Comparison of ENCODE assay signal across 13 cellular contexts in genomic region chr1:225460021-225460736, GRCh38. TPM values are rescaled to one million over a fixed set of nuclear protein-coding genes. Genes with fewer than 3 reads are reported as not detected.
A peak's percentile ranks its signal among the peaks of the same experiment; 100 is the strongest.
DNase-seq lines count a peak whose midpoint lies in the region; ATAC-seq, FAIRE-seq and TF ChIP-seq lines count a peak whose summit lies in the region.
"Had no signal": no experiment of that assay in that cellular context is flagged by ENCODE, and none has a peak within 500 bp of the region (broad histone marks: within the 10 kb centered on the region; RNA-seq: fewer than 3 reads in every experiment).

No MANE protein-coding gene starts in this region.

- intact Hi-C loops in kidney (cut with DNase I) = no loop called here

- no peaks in the 10 kb centered on the region for H3K36me3 ChIP-seq in kidney (ENCODE audit: control insufficient read depth in 1 of 2, insufficient read depth in 2 of 2, low read length in 2 of 2)
- H3K36me3 ChIP-seq in thymus (ENCODE audit: control insufficient read depth, insufficient read depth) = no peaks in the 10 kb centered on the region
- H3K36me3 ChIP-seq: thoracic aorta had no signal

- no peak overlapping the region for H3K4me3 ChIP-seq in kidney (ENCODE audit: low read length in 2 of 2)
- H3K4me3 ChIP-seq in thymus (ENCODE audit: low read length) = no peak overlapping the region
- H3K4me3 ChIP-seq: thoracic aorta had no signal

- no peaks in the 10 kb centered on the region for H3K9me3 Mint-ChIP-seq in activated T-cell treated with anti-CD3 and anti-CD28 coated beads, Interleukin-2, amount 50 U/mL, for 72 hours
- no peaks in the 10 kb centered on the region for H3K9me3 Mint-ChIP-seq in activated CD8-positive, alpha-beta T cell treated with anti-CD3 and anti-CD28 coated beads, Interleukin-2, amount 10 ng/mL, durations not matched to agents 7 days and 5 days (ENCODE audit: insufficient read depth)

- WGBS in thymus = 58% methylated on average over 18 of the region's 18 CpGs

- ATAC-seq in activated T-cell treated with anti-CD3 and anti-CD28 coated beads, Interleukin-2, amount 50 U/mL, for 72 hours (replicated peaks in 1 of 2) = peak; percentile 44
- ATAC-seq in activated CD8-positive, alpha-beta T cell treated with anti-CD3 and anti-CD28 coated beads, Interleukin-2, amount 10 ng/mL, durations not matched to agents 7 days and 5 days = peak; percentile 34
- ATAC-seq in HG03457 (IDR thresholded peaks at IDR 0.05; ENCODE audit: unreplicated experiment) (no peak), GM19397 (IDR thresholded peaks at IDR 0.05; ENCODE audit: unreplicated experiment) (no peak)

- no peak for TF ChIP-seq CTCF in kidney (IDR thresholded peaks at IDR 0.05; ENCODE audit: borderline replicate concordance, extremely low read depth, insufficient read depth)

- H3K27ac ChIP-seq in kidney (ENCODE audit: low read depth in 2 of 2, low read length in 2 of 2) = no peak overlapping the region
- H3K27ac ChIP-seq in thymus (ENCODE audit: low read depth) = peak overlapping the region; percentile 22
- H3K27ac ChIP-seq: thoracic aorta had no signal

- peaks cover 52% of the 10 kb centered on the region for H3K4me1 Mint-ChIP-seq in activated T-cell treated with anti-CD3 and anti-CD28 coated beads, Interleukin-2, amount 50 U/mL, for 72 hours (ENCODE audit: low read depth)
- peaks cover 52% of the 10 kb centered on the region for H3K4me1 Mint-ChIP-seq in activated CD8-positive, alpha-beta T cell treated with anti-CD3 and anti-CD28 coated beads, Interleukin-2, amount 10 ng/mL, durations not matched to agents 7 days and 5 days (ENCODE audit: low read depth)

- no peaks in the 10 kb centered on the region for H3K27me3 ChIP-seq in thymus (ENCODE audit: control insufficient read depth, insufficient read depth)

- H3K27ac Mint-ChIP-seq in activated T-cell treated with anti-CD3 and anti-CD28 coated beads, Interleukin-2, amount 50 U/mL, for 72 hours = peak overlapping the region; percentile 47
- H3K27ac Mint-ChIP-seq in activated CD8-positive, alpha-beta T cell treated with anti-CD3 and anti-CD28 coated beads, Interleukin-2, amount 10 ng/mL, durations not matched to agents 7 days and 5 days = peak overlapping the region; percentile 75

- H3K36me3 Mint-ChIP-seq in activated T-cell treated with anti-CD3 and anti-CD28 coated beads, Interleukin-2, amount 50 U/mL, for 72 hours (ENCODE audit: insufficient read depth in 2 of 2) = no peaks in the 10 kb centered on the region
- no peaks in the 10 kb centered on the region for H3K36me3 Mint-ChIP-seq in activated CD8-positive, alpha-beta T cell treated with anti-CD3 and anti-CD28 coated beads, Interleukin-2, amount 10 ng/mL, durations not matched to agents 7 days and 5 days (ENCODE audit: low read depth)

- H3K9ac ChIP-seq in kidney (ENCODE audit: low read length in 2 of 2) = no peak overlapping the region

- H3K9me3 ChIP-seq in kidney (ENCODE audit: control insufficient read depth in 1 of 2, low read length in 2 of 2) (no peaks in the 10 kb centered on the region), thymus (ENCODE audit: control insufficient read depth) (no peaks in the 10 kb centered on the region)
- H3K9me3 ChIP-seq: thoracic aorta had no signal

- POLR2A ChIA-PET in activated CD8-positive, alpha-beta T cell treated with anti-CD3 and anti-CD28 coated beads, Interleukin-2, amount 10 ng/mL, durations not matched to agents 7 days and 5 days (lab: Charles Lee) = interaction anchor here (0.8 to 4.7 kb wide), 7 partner anchors 10 to 51 kb away, joined by 3 to 30 read pairs (median 6); partner anchors contain the start of gene LBR

- peaks cover 0 to 4% of the 10 kb centered on the region in 2 donors for H3K4me1 ChIP-seq in kidney (ENCODE audit: control insufficient read depth in 1 of 2, insufficient read depth in 1 of 2, low read depth in 1 of 2, low read length in 2 of 2)
- peaks cover 22% of the 10 kb centered on the region for H3K4me1 ChIP-seq in thymus (ENCODE audit: control insufficient read depth, insufficient read depth, low read length)

- peak overlapping the region; percentile 59 to 66 for H3K4me3 Mint-ChIP-seq in activated T-cell treated with anti-CD3 and anti-CD28 coated beads, Interleukin-2, amount 50 U/mL, for 72 hours
- H3K4me3 Mint-ChIP-seq in activated CD8-positive, alpha-beta T cell treated with anti-CD3 and anti-CD28 coated beads, Interleukin-2, amount 10 ng/mL, durations not matched to agents 7 days and 5 days = no peak overlapping the region

- H3K27me3 Mint-ChIP-seq in activated T-cell treated with anti-CD3 and anti-CD28 coated beads, Interleukin-2, amount 50 U/mL, for 72 hours (ENCODE audit: low read depth) = no peaks in the 10 kb centered on the region
- H3K27me3 Mint-ChIP-seq in activated CD8-positive, alpha-beta T cell treated with anti-CD3 and anti-CD28 coated beads, Interleukin-2, amount 10 ng/mL, durations not matched to agents 7 days and 5 days (ENCODE audit: low read depth) = no peaks in the 10 kb centered on the region

- FAIRE-seq in kidney (lab: Jason Lieb, UNC) = no peak

- DNase-seq in activated T-cell treated with anti-CD3 and anti-CD28 coated beads, Interleukin-2, amount 50 U/mL, for 72 hours = peak in 1 of 2 donors; percentile 38
- no peak for DNase-seq in activated T-cell treated with anti-CD3 and anti-CD28 coated beads, Interleukin-2, amount 50 U/mL, for 48 hours
- DNase-seq in activated CD8-positive, alpha-beta T cell treated with anti-CD3 and anti-CD28 coated beads, Interleukin-2, amount 10 ng/mL, durations not matched to agents 7 days and 5 days = no peak
- DNase-seq in kidney (peak; percentile 57), D341Med (ENCODE audit: low spot score) (no peak)
- DNase-seq: AML-193, anterior cingulate cortex, NCI-H1930, nucleus accumbens had no signal

- CTCF ChIA-PET in activated CD8-positive, alpha-beta T cell treated with anti-CD3 and anti-CD28 coated beads, Interleukin-2, amount 10 ng/mL, durations not matched to agents 7 days and 5 days (lab: Charles Lee) = interaction anchor here (0.5 to 2.5 kb wide), 10 partner anchors 14 to 576 kb away, joined by 3 to 12 read pairs (median 3); partner anchors contain the start of gene LBR

RNA-seq across cellular contexts. Expression of gene LBR, which starts 32.3 kb away (rescaled TPM):
- total RNA-seq in activated T-cell treated with anti-CD3 and anti-CD28 coated beads, Interleukin-2, amount 50 U/mL, for 72 hours = 100 to 1,000 TPM; 152 to 163 TPM
- 100 to 1,000 TPM; 226 to 234 TPM for total RNA-seq in activated CD8-positive, alpha-beta T cell treated with anti-CD3 and anti-CD28 coated beads, Interleukin-2, amount 10 ng/mL, durations not matched to agents 7 days and 5 days
- total RNA-seq in kidney = 80.2 TPM
- polyA plus RNA-seq in kidney (ENCODE audit: insufficient read depth, low read depth, low replicate concordance) (13.1 TPM), thymus (71.1 TPM)

Comparison
In these comparisons a context has a peak if more than half of its experiments do, and no peak if none do; other contexts are left out.
1. ATAC-seq: peak in activated T-cell treated with anti-CD3 and anti-CD28 coated beads, Interleukin-2, amount 50 U/mL, for 72 hours (2 of 2) and activated CD8-positive, alpha-beta T cell treated with anti-CD3 and anti-CD28 coated beads, Interleukin-2, amount 10 ng/mL, durations not matched to agents 7 days and 5 days (single experiment); none in HG03457 (single experiment) and GM19397 (single experiment).